8 cellular contexts compared by ENCODE assay signal in genomic region chr7:36367561-36367889, GRCh38. TPM values are rescaled to one million over a fixed set of nuclear protein-coding genes. Genes with fewer than 3 reads are reported as not detected.
A peak's percentile ranks its signal among the peaks of the same experiment; 100 is the strongest.
DNase-seq lines count a peak whose midpoint lies in the region; ATAC-seq, FAIRE-seq and TF ChIP-seq lines count a peak whose summit lies in the region.

No MANE protein-coding gene starts in this region.

- BruUV-seq in K562 (replicated peaks; lab: Mats Ljungman, UMichigan), result no TSS peak

- ATAC-seq in K562 (peak; percentile 70), HG03108 (IDR thresholded peaks at IDR 0.05; ENCODE audit: unreplicated experiment) (no peak), GM18520 (IDR thresholded peaks at IDR 0.05; ENCODE audit: unreplicated experiment) (no peak), GM18511 (IDR thresholded peaks at IDR 0.05; ENCODE audit: unreplicated experiment) (no peak)

- H3K9ac ChIP-seq in K562 (ENCODE audit: insufficient read depth in 1 of 2, low read depth in 2 of 2, low read length in 2 of 2), result peak overlapping the region; percentile 36 to 93

- intact Hi-C loops in K562 (cut with micrococcal nuclease), result no loop called here

- CTCF ChIA-PET in HEK293 (lab: Yijun Ruan, JAX), result interaction anchor here (0.6 to 2.8 kb wide), 10 partner anchors 10 to 176 kb away, joined by 3 to 26 read pairs (median 6); partner anchors contain the start of gene ANLN
- CTCF ChIA-PET in K562 (lab: Yijun Ruan, JAX; ENCODE audit: low intra/inter-chr PET ratio), result no interaction called here

- H4K20me1 ChIP-seq in K562 (replicated peaks; ENCODE audit: control insufficient read depth, insufficient read depth, low read length), result no peaks in the 10 kb centered on the region

- in situ Hi-C loops in K562 (cut with MboI), result no loop called here

- peaks cover 7% of the 10 kb centered on the region; the same call in 1 of the 2 replicates for H3K4me1 ChIP-seq in HEK293 (ENCODE audit: control insufficient read depth, insufficient read depth, low read length)
- peaks cover 3 to 11% of the 10 kb centered on the region in 2 experiments; a peak in 3 of 5 replicates for H3K4me1 ChIP-seq in K562 (replicated peaks in 1 of 2; ENCODE audit: control insufficient read depth in 2 of 2, insufficient read depth in 2 of 2, low read length in 2 of 2)
- no peaks in the 10 kb centered on the region for H3K4me1 ChIP-seq in mesodermal cell (ENCODE audit: control insufficient read depth, insufficient read depth, low read length, poor library complexity, severe bottlenecking)

- peak overlapping the region; percentile 65; the same call in 1 of the 2 replicates for H3K27ac ChIP-seq in 22Rv1
- peak overlapping the region; percentile 80; the same call in 1 of the 2 replicates for H3K27ac ChIP-seq in HEK293 (ENCODE audit: extremely low read depth, low read depth, low read length)
- no peak overlapping the region; the same call in 2 of the 3 replicates for H3K27ac ChIP-seq in K562 (ENCODE audit: extremely low read depth, low read depth, low read length)
- no peak overlapping the region for H3K27ac ChIP-seq in mesodermal cell (ENCODE audit: low read depth, low read length, severe bottlenecking)

- H3K4me2 ChIP-seq in K562 (ENCODE audit: insufficient read depth, low read length), result peak overlapping the region; percentile 97

- DNase-seq in K562 (ENCODE audit: extremely low read depth in 1 of 4, low spot score in 3 of 4) (no peak), superior temporal gyrus (ENCODE audit: extremely low spot score) (no peak)

- peaks cover 11 to 20% of the 10 kb centered on the region in 2 experiments; a peak in 4 of 5 replicates for H3K27me3 ChIP-seq in K562 (ENCODE audit: control insufficient read depth in 2 of 2, insufficient read depth in 2 of 2, low read length in 2 of 2)

- no peak for FAIRE-seq in K562 (lab: Jason Lieb, UNC)

- TF ChIP-seq CTCF in 22Rv1 (IDR thresholded peaks at IDR 0.05) (no peak), HEK293 (tag by site-specific recombination; IDR thresholded peaks at IDR 0.05) (no peak), K562 (IDR thresholded peaks at IDR 0.05 in 2 of 3, conservative IDR thresholded peaks at IDR 0.05 in 1 of 3; ENCODE audit: insufficient read depth in 2 of 3, low read depth in 1 of 3, low read length in 3 of 3) (no peak)

- H2AFZ ChIP-seq in K562 (ENCODE audit: low read depth, low read length), result peak overlapping the region; percentile 100

- POLR2A ChIA-PET in HEK293 (lab: Yijun Ruan, JAX), result interaction anchor here (0.5 to 2.0 kb wide), 3 partner anchors 22 to 50 kb away, joined by 5 to 15 read pairs (median 8); partner anchors contain the start of gene ANLN
- POLR2A ChIA-PET in K562 (lab: Yijun Ruan, JAX), result interaction anchor here (0.6 to 1.5 kb wide), 6 partner anchors 10 to 33 kb away, joined by 3 to 8 read pairs (median 3); partner anchors contain the start of gene ANLN

- no peaks in the 10 kb centered on the region for H3K9me3 ChIP-seq in HEK293 (ENCODE audit: control insufficient read depth, insufficient read depth, low read depth, low read length)
- H3K9me3 ChIP-seq in K562 (replicated peaks; ENCODE audit: control insufficient read depth, insufficient read depth, low read depth, low read length), result no peaks in the 10 kb centered on the region
- no peaks in the 10 kb centered on the region for H3K9me3 ChIP-seq in mesodermal cell (ENCODE audit: control insufficient read depth, low read length)

- TF ChIP-seq EP300 in K562 (IDR thresholded peaks at IDR 0.05; ENCODE audit: low read length), result no peak

- no peak for TF ChIP-seq POLR2A in K562 (conservative IDR thresholded peaks at IDR 0.05)

- H3K4me3 ChIP-seq in HEK293 (ENCODE audit: low read depth, low read length) (peak overlapping the region; percentile 84), K562 (peak overlapping the region; percentile 57), mesodermal cell (ENCODE audit: extremely low read depth, insufficient read depth, low read length, poor library complexity, severe bottlenecking) (peak overlapping the region; percentile 68)

- WGBS in K562 (ENCODE audit: insufficient coverage, low coverage, missing lambda C conversion rate), result 21% methylated on average over 9 of the region's 9 CpGs
- WGBS in mesodermal cell (ENCODE audit: insufficient coverage in 2 of 2), 2 experiments, result 80 to 98% methylated on average over 5 to 7 of the region's 9 CpGs

- TF ChIP-seq RAD21 in K562 (CRISPR knock-in tag; conservative IDR thresholded peaks at IDR 0.05 in 1 of 2, IDR thresholded peaks at IDR 0.05 in 1 of 2), result no peak

- no peaks in the 10 kb centered on the region for H3K79me2 ChIP-seq in K562 (ENCODE audit: control insufficient read depth, insufficient read depth, low read length)

- H3K36me3 ChIP-seq in HEK293 (ENCODE audit: control insufficient read depth in 2 of 2, insufficient read depth in 1 of 2, low read length in 2 of 2), result peaks cover 0 to 3% of the 10 kb centered on the region in 2 experiments; a peak in 1 of 3 replicates
- H3K36me3 ChIP-seq in K562 (ENCODE audit: control insufficient read depth, insufficient read depth, low read length), result no peaks in the 10 kb centered on the region
- H3K36me3 ChIP-seq in mesodermal cell (ENCODE audit: control insufficient read depth, insufficient read depth, low read length), result no peaks in the 10 kb centered on the region

- H3K9me1 ChIP-seq in K562 (ENCODE audit: control insufficient read depth, insufficient read depth, low read length), result no peaks in the 10 kb centered on the region

TF ChIP-seq in HEK293, 187 proteins besides CTCF, POLR2A, EP300 and RAD21:
- TF ChIP-seq ZNF335 (tag by site-specific recombination; conservative IDR thresholded peaks at IDR 0.05), result peak; percentile 49; the same call in 1 of the 2 replicates
- TF ChIP-seq, protein P1, sequence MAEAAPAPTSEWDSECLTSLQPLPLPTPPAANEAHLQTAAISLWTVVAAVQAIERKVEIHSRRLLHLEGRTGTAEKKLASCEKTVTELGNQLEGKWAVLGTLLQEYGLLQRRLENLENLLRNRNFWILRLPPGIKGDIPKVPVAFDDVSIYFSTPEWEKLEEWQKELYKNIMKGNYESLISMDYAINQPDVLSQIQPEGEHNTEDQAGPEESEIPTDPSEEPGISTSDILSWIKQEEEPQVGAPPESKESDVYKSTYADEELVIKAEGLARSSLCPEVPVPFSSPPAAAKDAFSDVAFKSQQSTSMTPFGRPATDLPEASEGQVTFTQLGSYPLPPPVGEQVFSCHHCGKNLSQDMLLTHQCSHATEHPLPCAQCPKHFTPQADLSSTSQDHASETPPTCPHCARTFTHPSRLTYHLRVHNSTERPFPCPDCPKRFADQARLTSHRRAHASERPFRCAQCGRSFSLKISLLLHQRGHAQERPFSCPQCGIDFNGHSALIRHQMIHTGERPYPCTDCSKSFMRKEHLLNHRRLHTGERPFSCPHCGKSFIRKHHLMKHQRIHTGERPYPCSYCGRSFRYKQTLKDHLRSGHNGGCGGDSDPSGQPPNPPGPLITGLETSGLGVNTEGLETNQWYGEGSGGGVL (tag by site-specific recombination; IDR thresholded peaks at IDR 0.05), result no peak

TF ChIP-seq in K562, 482 proteins besides CTCF, POLR2A, EP300 and RAD21 (continues in another document):
- TF ChIP-seq CEBPG (CRISPR knock-in tag; IDR thresholded peaks at IDR 0.05) (peak; percentile 9; the same call in 1 of the 2 replicates), CEBPG (tag; conservative IDR thresholded peaks at IDR 0.05 in 1 of 2, IDR thresholded peaks at IDR 0.05 in 1 of 2) (peak; percentile 32 to 76), TOE1 (IDR thresholded peaks at IDR 0.05; ENCODE audit: borderline replicate concordance) (no peak), TOE1 (CRISPR knock-in tag; IDR thresholded peaks at IDR 0.05; ENCODE audit: borderline replicate concordance, low read depth) (0 out of 2 replicates have a peak, but pooled peaks have one; percentile 11), GABPA (tag; conservative IDR thresholded peaks at IDR 0.05; ENCODE audit: low read depth) (0 out of 2 replicates have a peak, but pooled peaks have one; percentile 8)

RNA-seq across cellular contexts. Expression of gene ANLN, which starts 22.1 kb away (rescaled TPM):
- 109 and 164 TPM in 2 replicates for total RNA-seq in K562 (2011; cell fraction: chromatin; rRNA removed; ENCODE audit: low replicate concordance)
- 32.2 and 33.3 TPM in 2 replicates for total RNA-seq in K562 (2011; cell fraction: nucleolus; rRNA removed)
- 73.6 and 93.8 TPM in 2 replicates for total RNA-seq in K562 (2011; cell fraction: nucleoplasm; rRNA removed)
- total RNA-seq in K562 (2014; rRNA removed), result 31.3 and 36.6 TPM in 2 replicates
- 53.2 and 56.1 TPM in 2 replicates for total RNA-seq in K562 (2014; rRNA removed; fragmentation: Illumina TruSeq; extraction: Trizol)
- total RNA-seq in K562 (2015; rRNA removed; fragmentation: Illumina TruSeq; extraction: Trizol), result 63.0 and 66.2 TPM in 2 replicates
- total RNA-seq in K562 (2021), result 50.3 and 58.2 TPM in 2 replicates
- 38.7 and 46.1 TPM in 2 replicates for polyA plus RNA-seq in K562 (2011; rRNA removed)
- polyA plus RNA-seq in K562 (2011; cell fraction: cytosol; rRNA removed), result 11.7 and 20.2 TPM in 2 replicates
- 74.2 and 149 TPM in 2 replicates for polyA plus RNA-seq in K562 (2011; cell fraction: nucleus; rRNA removed)
- 20.9 and 29.6 TPM in 2 replicates for polyA plus RNA-seq in K562 (2012)
- polyA plus RNA-seq in K562 (2014; fragmentation: Illumina TruSeq; extraction: Trizol), result 31.2 and 51.2 TPM in 2 replicates
- polyA plus RNA-seq in K562 (2014; fragmentation: Nextera tagmentation; extraction: Ambion mirVana), result 10 to 100 TPM; 18.1 to 37.3 TPM
- polyA plus RNA-seq in K562 (2014; rRNA removed), result 23.9 and 25.8 TPM in 2 replicates
- 122 and 166 TPM in 2 replicates for polyA minus RNA-seq in K562 (2011; rRNA and poly(A)+ RNA removed)
- 60.1 and 67.3 TPM in 2 replicates for polyA minus RNA-seq in K562 (2011; cell fraction: cytosol; rRNA and poly(A)+ RNA removed)
- 50.6 and 151 TPM in 2 replicates for polyA minus RNA-seq in K562 (2011; cell fraction: nucleus; rRNA and poly(A)+ RNA removed)
- 72.4 TPM for polyA plus RNA-seq in mesodermal cell (2013, experiment 1 of 2)
- polyA plus RNA-seq in mesodermal cell (2013, experiment 2 of 2), result 82.9 TPM

Comparison
In these comparisons a context has a peak if more than half of its experiments do, and no peak if none do; other contexts are left out.
1. H3K27ac ChIP-seq: peak in 22Rv1 (single experiment) and HEK293 (single experiment); none in K562 (single experiment) and mesodermal cell (single experiment).
2. Peak in every context shown above with its lines, with median percentiles within 50 percentile points of each other: H3K4me3 ChIP-seq.